ENCODE assay signal across 8 cellular contexts in genomic region chr1:157691285-157691920, GRCh38. TPM values are rescaled to one million over a fixed set of nuclear protein-coding genes. Genes with fewer than 3 reads are reported as not detected.
DNase-seq lines count a peak whose midpoint lies in the region; ATAC-seq and TF ChIP-seq lines count a peak whose summit lies in the region.

No MANE protein-coding gene starts in this region.

- intact Hi-C loops in Right ventricle myocardium inferior (cut with DNase I): no loop called here

- H3K4me1 Mint-ChIP-seq in naive B cell: peaks cover 59 to 85% (median 68%) of the 10 kb centered on the region in 3 donors

- H3K9me3 ChIP-seq in cardiac muscle cell (ENCODE audit: low read depth): no peaks in the 10 kb centered on the region
- H3K9me3 ChIP-seq in right atrium auricular region: no peaks in the 10 kb centered on the region
- H3K9me3 ChIP-seq in effector memory CD4-positive, alpha-beta T cell (ENCODE audit: control insufficient read depth, low read length): no peaks in the 10 kb centered on the region

- H3K27me3 ChIP-seq in cardiac muscle cell (no peaks in the 10 kb centered on the region), right atrium auricular region (no peaks in the 10 kb centered on the region)
- no peaks in the 10 kb centered on the region for H3K27me3 ChIP-seq in effector memory CD4-positive, alpha-beta T cell (replicated peaks; ENCODE audit: control insufficient read depth, insufficient read depth, low read length, poor library complexity, severe bottlenecking)

- H3K4me3 Mint-ChIP-seq in naive B cell: peak overlapping the region in 6 of 8 donors; percentile 15 to 58 (median 30)

- peak; percentile 54 for TF ChIP-seq CTCF in cardiac muscle cell (IDR thresholded peaks at IDR 0.05; ENCODE audit: low read depth, low read length)
- peak in 1 of 2 donors; percentile 43 for TF ChIP-seq CTCF in right atrium auricular region (IDR thresholded peaks at IDR 0.05)
- peak; percentile 66 for TF ChIP-seq CTCF in choroid plexus epithelial cell (conservative IDR thresholded peaks at IDR 0.05; ENCODE audit: low read depth, low read length)

- ATAC-seq in naive B cell (ENCODE audit: low read depth in 2 of 2) (peak; percentile 43 to 53), Right ventricle myocardium inferior (no peak)

- peak overlapping the region in 3 of 6 donors; percentile 56 to 79 (median 57) for H3K27ac Mint-ChIP-seq in naive B cell

- no peaks in the 10 kb centered on the region for H3K9me3 Mint-ChIP-seq in naive B cell

- peaks cover 36 to 51% of the 10 kb centered on the region in 2 donors for H3K36me3 Mint-ChIP-seq in naive B cell

- H3K27ac ChIP-seq in cardiac muscle cell: no peak overlapping the region
- no peak overlapping the region for H3K27ac ChIP-seq in right atrium auricular region
- H3K27ac ChIP-seq in effector memory CD4-positive, alpha-beta T cell (ENCODE audit: insufficient read depth, low read length, poor library complexity, severe bottlenecking): no peak overlapping the region

- no peaks in the 10 kb centered on the region for H3K27me3 Mint-ChIP-seq in naive B cell

- no peaks in the 10 kb centered on the region for H3K4me1 ChIP-seq in cardiac muscle cell (ENCODE audit: low read depth)
- no peaks in the 10 kb centered on the region for H3K4me1 ChIP-seq in right atrium auricular region
- no peaks in the 10 kb centered on the region for H3K4me1 ChIP-seq in effector memory CD4-positive, alpha-beta T cell (ENCODE audit: control insufficient read depth, insufficient read depth, low read length, poor library complexity, severe bottlenecking)

- H3K36me3 ChIP-seq in cardiac muscle cell (no peaks in the 10 kb centered on the region), right atrium auricular region (no peaks in the 10 kb centered on the region)
- no peaks in the 10 kb centered on the region for H3K36me3 ChIP-seq in effector memory CD4-positive, alpha-beta T cell (ENCODE audit: control insufficient read depth, insufficient read depth, low read length)

- DNase-seq in cardiac muscle cell (ENCODE audit: low read depth in 1 of 2, low spot score in 1 of 2) (peak; percentile 33 to 35), right atrium auricular region (ENCODE audit: low spot score) (no peak), NCI-H510A (lab: John Stamatoyannopoulos, UW) (peak; percentile 17), choroid plexus epithelial cell (ENCODE audit: low read depth) (peak; percentile 44), naive B cell (peak; percentile 13), Right ventricle myocardium inferior (ENCODE audit: missing footprints) (no peak)
- DNase-seq in effector memory CD4-positive, alpha-beta T cell: no peak
- no peak for DNase-seq in NK-92 treated with Interleukin-12 subunit alpha and Interleukin-12 subunit beta, amount 100 ng/mL, for 24 hours (lab: John Stamatoyannopoulos, UW)

- H3K4me3 ChIP-seq in cardiac muscle cell (no peak overlapping the region), right atrium auricular region (no peak overlapping the region), choroid plexus epithelial cell (ENCODE audit: low read depth, low read length) (no peak overlapping the region)
- no peak overlapping the region for H3K4me3 ChIP-seq in effector memory CD4-positive, alpha-beta T cell (ENCODE audit: insufficient read depth, low read depth, low read length, poor library complexity, severe bottlenecking)

RNA-seq across cellular contexts. Expression of gene FCRL3, which starts 9.2 kb away (rescaled TPM):
- not detected in 2 replicates for total RNA-seq in cardiac muscle cell
- not detected in 2 replicates for polyA plus RNA-seq in cardiac muscle cell
- not detected for total RNA-seq in right atrium auricular region
- 100 to 1,000 TPM; 129 to 322 (median 238) TPM for polyA plus RNA-seq in naive B cell (ENCODE audit: low read depth in 6 of 6)
- total RNA-seq in Right ventricle myocardium inferior: 0.24 TPM

Comparison
In these comparisons a context has a peak if more than half of its experiments do, and no peak if none do; other contexts are left out.
1. DNase-seq: peak in cardiac muscle cell (2 of 2), NCI-H510A (single experiment), choroid plexus epithelial cell (single experiment) and naive B cell (single experiment); none in right atrium auricular region (single experiment), effector memory CD4-positive, alpha-beta T cell (0 of 3), NK-92 treated with Interleukin-12 subunit alpha and Interleukin-12 subunit beta, amount 100 ng/mL, for 24 hours (single experiment) and Right ventricle myocardium inferior (single experiment).